ENCODE assay signal across 22 cellular contexts in genomic region chr7:74388880-74389415, GRCh38.
DNase-seq lines count a peak whose midpoint lies in the region; ATAC-seq and TF ChIP-seq lines count a peak whose summit lies in the region.
"Had no signal": no experiment of that assay in that cellular context is flagged by ENCODE, and none has a peak within 500 bp of the region (broad histone marks: within the 10 kb centered on the region; RNA-seq: fewer than 3 reads in every experiment).

No MANE protein-coding gene starts in this region.

- dilution Hi-C loops in IMR-90 (cut with HindIII; ENCODE audit: low sequenced_read_pairs, unreplicated experiment): no loop called here

- H3K4me1 ChIP-seq in SK-N-SH (ENCODE audit: control insufficient read depth in 1 of 2, insufficient read depth in 2 of 2, low read depth in 1 of 2, low read length in 1 of 2) (no peaks in the 10 kb centered on the region; a peak in 1 of 4 replicates), IMR-90 (ENCODE audit: control insufficient read depth, insufficient read depth, low read length) (peaks cover 3% of the 10 kb centered on the region), trophoblast cell (ENCODE audit: control insufficient read depth in 1 of 2, insufficient read depth in 2 of 2, low read length in 2 of 2) (no peaks in the 10 kb centered on the region)
- H3K4me1 ChIP-seq: Caco-2 had no signal

- H3K23ac ChIP-seq in IMR-90 (ENCODE audit: low read depth, low read length) (no peak overlapping the region), trophoblast cell (ENCODE audit: low read length) (no peak overlapping the region)

- H2BK20ac ChIP-seq in IMR-90 (ENCODE audit: low read depth, low read length): no peak overlapping the region

- no peaks in the 10 kb centered on the region for H4K20me1 ChIP-seq in SK-N-SH (ENCODE audit: insufficient read depth)
- H4K20me1 ChIP-seq in IMR-90 (ENCODE audit: insufficient read depth, low read length): no peaks in the 10 kb centered on the region; the same call in 1 of the 2 replicates
- H4K20me1 ChIP-seq: BLaER1 had no signal

- CTCF ChIA-PET in SK-N-SH (lab: Yijun Ruan, JAX) (interaction anchor here (0.7 to 22.0 kb wide), 7 partner anchors 13 to 184 kb away, joined by 3 to 537 read pairs (median 3); partner anchors contain the start of genes CLIP2 and LAT2), IMR-90 (lab: Yijun Ruan, JAX) (interaction anchor here (1.4 kb wide), 1 partner anchor 12 kb away, joined by 5 read pairs; no protein-coding TSS in a partner anchor)

- H3K79me2 ChIP-seq in SK-N-SH (ENCODE audit: insufficient read depth): no peaks in the 10 kb centered on the region
- no peaks in the 10 kb centered on the region for H3K79me2 ChIP-seq in trophoblast cell (ENCODE audit: control insufficient read depth, insufficient read depth, low read length, poor library complexity)

- H3K9me3 ChIP-seq in SK-N-SH (no peaks in the 10 kb centered on the region), IMR-90 (ENCODE audit: control insufficient read depth, insufficient read depth, low read length) (no peaks in the 10 kb centered on the region), trophoblast cell (ENCODE audit: insufficient read depth, low read depth, low read length) (no peaks in the 10 kb centered on the region)
- H3K9me3 ChIP-seq: Caco-2 had no signal

- no peak overlapping the region for H2BK5ac ChIP-seq in IMR-90 (ENCODE audit: low read depth, low read length, poor library complexity, severe bottlenecking)
- no peak overlapping the region for H2BK5ac ChIP-seq in trophoblast cell (ENCODE audit: low read depth, low read length, poor library complexity)

- H3K4me1 Mint-ChIP-seq in nephron progenitor cell: no peaks in the 10 kb centered on the region
- H3K4me1 Mint-ChIP-seq in activated T-helper 2 cell treated with anti-CD3 and anti-CD28 coated beads, Interferon-gamma antibody, Interleukin-2, Interleukin-4, amounts not matched to agents 10 μg/mL and 5 μg/mL and 100 μg/mL, durations not matched to agents 14 hours and 24 hours and 36 hours (ENCODE audit: low read depth): no peaks in the 10 kb centered on the region
- H3K4me1 Mint-ChIP-seq: B cell; CD4-positive, CD25-positive, alpha-beta regulatory T cell had no signal

- no peaks in the 10 kb centered on the region for H3K9me1 ChIP-seq in IMR-90 (ENCODE audit: insufficient read depth, low read length)

- TF ChIP-seq POLR2A in IMR-90 (IDR thresholded peaks at IDR 0.05; ENCODE audit: low read depth, low read length): no peak

- no peak overlapping the region for H3K14ac ChIP-seq in IMR-90 (replicated peaks; ENCODE audit: low read depth, low read length)
- no peak overlapping the region for H3K14ac ChIP-seq in trophoblast cell (ENCODE audit: low read length)

- no peak overlapping the region for H3K27ac ChIP-seq in SK-N-SH (ENCODE audit: low read depth in 2 of 2, low read length in 1 of 2)
- no peak overlapping the region for H3K27ac ChIP-seq in IMR-90 (ENCODE audit: insufficient read depth, low read length)
- H3K27ac ChIP-seq in trophoblast cell (ENCODE audit: low read depth, low read length): no peak overlapping the region
- H3K27ac ChIP-seq: BLaER1, C4-2B, GM23248 had no signal

- no peak overlapping the region for H4K8ac ChIP-seq in IMR-90 (ENCODE audit: low read depth in 2 of 2, low read length in 2 of 2)
- H4K8ac ChIP-seq in trophoblast cell (ENCODE audit: low read depth, low read length): no peak overlapping the region

- TF ChIP-seq RAD21 in SK-N-SH (IDR thresholded peaks at IDR 0.05; ENCODE audit: low read length): no peak
- TF ChIP-seq RAD21 in IMR-90 (IDR thresholded peaks at IDR 0.05; ENCODE audit: low read length): no peak

- no peak overlapping the region for H2BK12ac ChIP-seq in trophoblast cell (ENCODE audit: low read length)

- H3K36me3 Mint-ChIP-seq in nephron progenitor cell (ENCODE audit: low read depth): peaks cover 16% of the 10 kb centered on the region
- no peaks in the 10 kb centered on the region for H3K36me3 Mint-ChIP-seq in activated T-helper 2 cell treated with anti-CD3 and anti-CD28 coated beads, Interferon-gamma antibody, Interleukin-2, Interleukin-4, amounts not matched to agents 10 μg/mL and 5 μg/mL and 100 μg/mL, durations not matched to agents 14 hours and 24 hours and 36 hours (ENCODE audit: low read depth)
- H3K36me3 Mint-ChIP-seq: CD4-positive, CD25-positive, alpha-beta regulatory T cell; CD8-positive, alpha-beta T cell had no signal

- TF ChIP-seq CTCF in SK-N-SH (IDR thresholded peaks at IDR 0.05) (no peak), IMR-90 (conservative IDR thresholded peaks at IDR 0.05; ENCODE audit: low read depth, low read length) (no peak), nephron progenitor cell (IDR thresholded peaks at IDR 0.05) (no peak)

- H3K4me3 ChIP-seq in SK-N-SH (ENCODE audit: low read depth in 2 of 2, low read length in 1 of 2): no peak overlapping the region
- no peak overlapping the region for H3K4me3 ChIP-seq in IMR-90 (ENCODE audit: insufficient read depth, low read depth, low read length)
- H3K4me3 ChIP-seq in trophoblast cell (ENCODE audit: low read depth, low read length): no peak overlapping the region
- H3K4me3 ChIP-seq: BLaER1, GM12878, GM23248 had no signal

- H4K91ac ChIP-seq in IMR-90 (ENCODE audit: insufficient read depth, low read depth, low read length) (no peak overlapping the region), trophoblast cell (ENCODE audit: low read depth, low read length) (no peak overlapping the region)

- intact Hi-C loops in IMR-90 (cut with micrococcal nuclease): no loop called here
- intact Hi-C loops in activated T-helper 2 cell treated with anti-CD3 and anti-CD28 coated beads, Interferon-gamma antibody, Interleukin-2, Interleukin-4, amounts not matched to agents 10 μg/mL and 5 μg/mL and 100 μg/mL, durations not matched to agents 14 hours and 24 hours and 36 hours (cut with micrococcal nuclease): no loop called here

- BruUV-seq in IMR-90 (replicated peaks; lab: Mats Ljungman, UMichigan): no TSS peak

- no peak overlapping the region for H3K18ac ChIP-seq in IMR-90 (ENCODE audit: low read depth, low read length)
- no peak overlapping the region for H3K18ac ChIP-seq in trophoblast cell (ENCODE audit: low read length)

- TF ChIP-seq EP300 in SK-N-SH (IDR thresholded peaks at IDR 0.05; ENCODE audit: borderline replicate concordance in 1 of 2, low read depth in 1 of 2, low read length in 1 of 2): no peak

- no peak overlapping the region for H3K56ac ChIP-seq in IMR-90 (ENCODE audit: extremely low read depth, insufficient read depth, low read length)

- H3K79me1 ChIP-seq in IMR-90 (ENCODE audit: low read depth in 1 of 2, low read length in 2 of 2): peaks cover 0 to 11% of the 10 kb centered on the region in 2 experiments; a peak in 2 of 4 replicates
- H3K79me1 ChIP-seq in trophoblast cell (ENCODE audit: low read length): no peaks in the 10 kb centered on the region

- H2BK120ac ChIP-seq in IMR-90 (ENCODE audit: low read depth, low read length) (no peak overlapping the region), trophoblast cell (ENCODE audit: insufficient read depth, low read length, poor library complexity) (no peak overlapping the region)

- H4K12ac ChIP-seq in trophoblast cell (ENCODE audit: low read depth, low read length): no peak overlapping the region

- H3K4ac ChIP-seq in IMR-90 (ENCODE audit: low read depth, low read length) (no peak overlapping the region), trophoblast cell (ENCODE audit: low read depth, low read length) (no peak overlapping the region)

- in situ Hi-C loops in IMR-90 (cut with MboI; ENCODE audit: low sequenced_read_pairs): no loop called here

- H3K27me3 Mint-ChIP-seq in nephron progenitor cell (ENCODE audit: low read depth, poor library complexity): no peaks in the 10 kb centered on the region
- H3K27me3 Mint-ChIP-seq in activated T-helper 2 cell treated with anti-CD3 and anti-CD28 coated beads, Interferon-gamma antibody, Interleukin-2, Interleukin-4, amounts not matched to agents 10 μg/mL and 5 μg/mL and 100 μg/mL, durations not matched to agents 14 hours and 24 hours and 36 hours (ENCODE audit: low read depth): no peaks in the 10 kb centered on the region
- H3K27me3 Mint-ChIP-seq: B cell; CD4-positive, CD25-positive, alpha-beta regulatory T cell had no signal

- H3K36me3 ChIP-seq in SK-N-SH (replicated peaks in 1 of 2; ENCODE audit: control insufficient read depth in 1 of 2, insufficient read depth in 2 of 2, low read length in 1 of 2): peaks cover 2 to 50% of the 10 kb centered on the region in 2 experiments
- H3K36me3 ChIP-seq in IMR-90 (ENCODE audit: control insufficient read depth, insufficient read depth, low read length): peaks cover 40% of the 10 kb centered on the region
- H3K36me3 ChIP-seq in trophoblast cell (ENCODE audit: control insufficient read depth in 1 of 2, insufficient read depth in 2 of 2, low read length in 2 of 2): peaks cover 0 to 3% of the 10 kb centered on the region in 2 experiments

- POLR2A ChIA-PET in SK-N-SH (lab: Yijun Ruan, JAX): interaction anchor here (0.6 to 0.8 kb wide), 2 partner anchors 12 to 253 kb away, joined by 3 to 5 read pairs; no protein-coding TSS in a partner anchor
- POLR2A ChIA-PET in IMR-90 (lab: Charles Lee; ENCODE audit: unreplicated experiment): no interaction called here

- no peak overlapping the region for H3K9ac ChIP-seq in SK-N-SH
- H3K9ac ChIP-seq in IMR-90 (ENCODE audit: low read depth, low read length): no peak overlapping the region
- no peak overlapping the region for H3K9ac ChIP-seq in trophoblast cell (ENCODE audit: low read length)
- H3K9ac ChIP-seq: BLaER1, GM23248 had no signal

- H2AFZ ChIP-seq in SK-N-SH (ENCODE audit: low read depth) (no peak overlapping the region), IMR-90 (replicated peaks; ENCODE audit: low read length, poor library complexity) (no peak overlapping the region), trophoblast cell (ENCODE audit: insufficient read depth, low read length, poor library complexity) (no peak overlapping the region)
- H2AFZ ChIP-seq: GM23248 had no signal

- DNase-seq in SK-N-SH: peak; percentile 23
- no peak for DNase-seq in IMR-90
- no peak for DNase-seq in nephron progenitor cell
- DNase-seq in trophoblast cell: peak; percentile 37 to 66
- DNase-seq in iPS-NIHi7 (ENCODE audit: extremely low spot score): no peak
- DNase-seq in activated T-helper 2 cell treated with anti-CD3 and anti-CD28 coated beads, Interferon-gamma antibody, Interleukin-2, Interleukin-4, amounts not matched to agents 10 μg/mL and 5 μg/mL and 100 μg/mL, durations not matched to agents 14 hours and 24 hours and 36 hours (ENCODE audit: low spot score): no peak
- DNase-seq: Caco-2; CD4-positive, CD25-positive, alpha-beta regulatory T cell; CD8-positive, alpha-beta T cell; DMS 273 treated with DMSO at 0.1 percent for 48 hours; DMS79; EL; GDM1; GM23248; H9 had no signal

- H3K27me3 ChIP-seq in SK-N-SH (ENCODE audit: insufficient read depth) (no peaks in the 10 kb centered on the region), IMR-90 (ENCODE audit: control insufficient read depth, insufficient read depth, low read length) (no peaks in the 10 kb centered on the region), trophoblast cell (ENCODE audit: insufficient read depth, low read length) (no peaks in the 10 kb centered on the region)
- H3K27me3 ChIP-seq: BLaER1 had no signal

- peaks cover 2% of the 10 kb centered on the region for H3K9me3 Mint-ChIP-seq in nephron progenitor cell
- H3K9me3 Mint-ChIP-seq in activated T-helper 2 cell treated with anti-CD3 and anti-CD28 coated beads, Interferon-gamma antibody, Interleukin-2, Interleukin-4, amounts not matched to agents 10 μg/mL and 5 μg/mL and 100 μg/mL, durations not matched to agents 14 hours and 24 hours and 36 hours: no peaks in the 10 kb centered on the region
- H3K9me3 Mint-ChIP-seq: CD4-positive, CD25-positive, alpha-beta regulatory T cell; CD8-positive, alpha-beta T cell; H9 had no signal

- H4K5ac ChIP-seq in IMR-90 (ENCODE audit: low read depth, low read length): no peak overlapping the region

- H3K4me3 Mint-ChIP-seq in nephron progenitor cell: no peak overlapping the region
- no peak overlapping the region for H3K4me3 Mint-ChIP-seq in activated T-helper 2 cell treated with anti-CD3 and anti-CD28 coated beads, Interferon-gamma antibody, Interleukin-2, Interleukin-4, amounts not matched to agents 10 μg/mL and 5 μg/mL and 100 μg/mL, durations not matched to agents 14 hours and 24 hours and 36 hours (ENCODE audit: low read depth)
- H3K4me3 Mint-ChIP-seq: B cell; CD4-positive, CD25-positive, alpha-beta regulatory T cell; CD8-positive, alpha-beta T cell; H9 had no signal

- ATAC-seq in SK-N-SH treated with all-trans-retinoic acid at 6 μM for 48 hours: no peak
- no peak for ATAC-seq in IMR-90 (ENCODE audit: low read depth)
- no peak for ATAC-seq in HG03442 (IDR thresholded peaks at IDR 0.05; ENCODE audit: unreplicated experiment)
- ATAC-seq: CD8-positive, alpha-beta T cell; GM12878; HCT116 had no signal

- no peaks in the 10 kb centered on the region for H3K9me2 ChIP-seq in SK-N-SH

- peak overlapping the region; percentile 42 for H2AK9ac ChIP-seq in IMR-90 (replicated peaks; ENCODE audit: low read depth, low read length, poor library complexity)

- peaks cover 16% of the 10 kb centered on the region for H3F3A ChIP-seq in SK-N-SH (replicated peaks; ENCODE audit: insufficient read depth)

- 95% methylated on average over 21 of the region's 21 CpGs for WGBS in SK-N-SH (ENCODE audit: low lambda C conversion rate)
- 95% methylated on average over 11 of the region's 21 CpGs; no CpG with 5 or more reads in 1 of the 2 experiments for WGBS in IMR-90 (ENCODE audit: extremely low coverage in 2 of 2, insufficient read length in 1 of 2), 2 experiments
- no CpG with 5 or more reads among the region's 21 CpGs for WGBS in trophoblast cell (ENCODE audit: extremely low coverage, insufficient coverage, insufficient read length)

- no peak overlapping the region for H2BK15ac ChIP-seq in IMR-90 (ENCODE audit: low read depth, low read length)

- H2AK5ac ChIP-seq in IMR-90 (ENCODE audit: low read depth, low read length) (no peak overlapping the region), trophoblast cell (ENCODE audit: low read length) (no peak overlapping the region)

- no peak overlapping the region for H3K4me2 ChIP-seq in SK-N-SH
- no peak overlapping the region for H3K4me2 ChIP-seq in IMR-90 (ENCODE audit: low read depth, low read length)
- no peak overlapping the region for H3K4me2 ChIP-seq in trophoblast cell (ENCODE audit: low read length)
- H3K4me2 ChIP-seq: BLaER1 had no signal

- peak overlapping the region; percentile 48 for H3K27ac Mint-ChIP-seq in nephron progenitor cell
- no peak overlapping the region for H3K27ac Mint-ChIP-seq in activated T-helper 2 cell treated with anti-CD3 and anti-CD28 coated beads, Interferon-gamma antibody, Interleukin-2, Interleukin-4, amounts not matched to agents 10 μg/mL and 5 μg/mL and 100 μg/mL, durations not matched to agents 14 hours and 24 hours and 36 hours
- H3K27ac Mint-ChIP-seq: B cell; CD4-positive, CD25-positive, alpha-beta regulatory T cell; CD8-positive, alpha-beta T cell; H9 had no signal

Comparison
In these comparisons a context has a peak if more than half of its experiments do, and no peak if none do; other contexts are left out.
1. DNase-seq: peak in SK-N-SH (single experiment) and trophoblast cell (2 of 2); none in IMR-90 (single experiment), nephron progenitor cell (single experiment), iPS-NIHi7 (single experiment) and activated T-helper 2 cell treated with anti-CD3 and anti-CD28 coated beads, Interferon-gamma antibody, Interleukin-2, Interleukin-4, amounts not matched to agents 10 μg/mL and 5 μg/mL and 100 μg/mL, durations not matched to agents 14 hours and 24 hours and 36 hours (single experiment).